ENCODE assay signal across 10 cellular contexts in the genomic region with DNA sequence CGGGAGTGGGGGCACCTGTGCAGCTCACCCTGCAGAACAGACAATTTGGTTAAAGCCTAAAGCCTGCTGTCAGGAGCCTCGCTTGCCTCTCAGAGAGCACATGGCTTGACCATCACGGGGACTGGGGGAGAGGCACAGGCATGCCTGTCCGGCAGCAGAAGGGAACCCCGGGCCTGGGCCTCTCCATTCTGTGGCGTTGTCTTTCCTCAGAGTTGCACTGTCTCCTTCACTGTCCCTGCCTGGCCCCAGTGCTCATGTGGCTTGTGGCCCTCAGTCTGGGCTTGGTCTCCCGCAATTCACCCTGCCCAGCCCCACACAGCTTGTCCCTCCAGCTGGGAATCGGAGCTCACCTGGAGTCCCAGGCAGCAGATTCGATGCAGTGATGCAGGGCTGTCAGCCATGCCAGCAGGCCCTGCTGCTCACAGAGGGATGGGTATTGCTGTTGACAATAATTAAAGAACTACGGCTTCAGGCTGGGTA.
A peak's percentile ranks its signal among the peaks of the same experiment; 100 is the strongest.
DNase-seq lines count a peak whose midpoint lies in the region; ATAC-seq, FAIRE-seq and TF ChIP-seq lines count a peak whose summit lies in the region.
"Had no signal": no experiment of that assay in that cellular context is flagged by ENCODE, and none has a peak within 500 bp of the region (broad histone marks: within the 10 kb centered on the region; RNA-seq: fewer than 3 reads in every experiment).

No MANE protein-coding gene starts in this region.

- no peak for FAIRE-seq in D721Med (lab: Jason Lieb, UNC)

- H3K4me3 Mint-ChIP-seq in activated T-cell treated with anti-CD3 and anti-CD28 coated beads, Interleukin-2, amount 50 U/mL, for 24 hours, result no peak overlapping the region
- no peak overlapping the region for H3K4me3 Mint-ChIP-seq in endodermal cell

- no peaks in the 10 kb centered on the region for H3K9me3 Mint-ChIP-seq in activated T-cell treated with anti-CD3 and anti-CD28 coated beads, Interleukin-2, amount 50 U/mL, for 24 hours
- no peaks in the 10 kb centered on the region for H3K9me3 Mint-ChIP-seq in endodermal cell

- H3K4me3 ChIP-seq in H7 (ENCODE audit: insufficient read depth, low read depth, low read length) (no peak overlapping the region), endodermal cell (ENCODE audit: low read length) (no peak overlapping the region), stomach (no peak overlapping the region)
- H3K4me3 ChIP-seq: prostate gland, thoracic aorta had no signal

- H3K4me1 ChIP-seq in endodermal cell (ENCODE audit: control insufficient read depth, insufficient read depth, low read length) (no peaks in the 10 kb centered on the region), stomach (peaks cover 25 to 82% (median 42%) of the 10 kb centered on the region in 4 donors)
- H3K4me1 ChIP-seq: prostate gland had no signal

- no peak for TF ChIP-seq EP300 in stomach (IDR thresholded peaks at IDR 0.05)

- ATAC-seq in HG03469 (IDR thresholded peaks at IDR 0.05; ENCODE audit: unreplicated experiment) (no peak), GM18502 (IDR thresholded peaks at IDR 0.05; ENCODE audit: poor library complexity, unreplicated experiment) (no peak)

- H3K27ac ChIP-seq in endodermal cell (ENCODE audit: low read depth, low read length) (no peak overlapping the region), stomach (peak overlapping the region in 1 of 5 donors; percentile 10)
- H3K27ac ChIP-seq: thoracic aorta had no signal

- intact Hi-C loops in stomach (cut with DNase I; ENCODE audit: low total_unique reads), result loop anchor here (5.0 kb wide), 2 partner anchors 97 to 162 kb away; no protein-coding TSS in a partner anchor

- no peak for TF ChIP-seq CTCF in endodermal cell (conservative IDR thresholded peaks at IDR 0.05)
- TF ChIP-seq CTCF in stomach (IDR thresholded peaks at IDR 0.05), result no peak
- no peak for TF ChIP-seq CTCF in D721Med (IDR thresholded peaks at IDR 0.05; ENCODE audit: insufficient read depth, missing control alignments)

- H3K27me3 ChIP-seq in H7 (ENCODE audit: control insufficient read depth, insufficient read depth, low read length), result no peaks in the 10 kb centered on the region
- no peaks in the 10 kb centered on the region for H3K27me3 ChIP-seq in endodermal cell (ENCODE audit: control insufficient read depth, insufficient read depth, low read length, poor library complexity, severe bottlenecking)
- H3K27me3 ChIP-seq in stomach, result no peaks in the 10 kb centered on the region

- H3K27ac Mint-ChIP-seq in activated T-cell treated with anti-CD3 and anti-CD28 coated beads, Interleukin-2, amount 50 U/mL, for 24 hours, result no peak overlapping the region
- H3K27ac Mint-ChIP-seq in endodermal cell, result no peak overlapping the region

- 89 to 90% methylated on average over 5 to 10 of the region's 10 CpGs for WGBS in endodermal cell (ENCODE audit: insufficient coverage in 1 of 2, insufficient read length in 1 of 2), 2 experiments
- WGBS in stomach, 5 donors, result 82 to 92% (median 88%) methylated on average over 7 to 10 of the region's 10 CpGs

- TF ChIP-seq POLR2A in stomach (IDR thresholded peaks at IDR 0.05), result no peak

- peak; percentile 34 for DNase-seq in activated T-cell treated with anti-CD3 and anti-CD28 coated beads, Interleukin-2, amount 50 U/mL, for 24 hours
- DNase-seq in activated T-cell treated with anti-CD3 and anti-CD28 coated beads for 4 hours, result no peak
- DNase-seq in H7, result peak; percentile 61
- peak; percentile 54 for DNase-seq in endodermal cell
- peak; percentile 23 for DNase-seq in stomach
- DNase-seq in D721Med (ENCODE audit: insufficient read length, low spot score), result no peak

- H3K4me1 Mint-ChIP-seq in activated T-cell treated with anti-CD3 and anti-CD28 coated beads, Interleukin-2, amount 50 U/mL, for 24 hours (ENCODE audit: low read depth), result peaks cover 46% of the 10 kb centered on the region
- H3K4me1 Mint-ChIP-seq in endodermal cell, result peaks cover 8% of the 10 kb centered on the region

- H3K36me3 Mint-ChIP-seq in activated T-cell treated with anti-CD3 and anti-CD28 coated beads, Interleukin-2, amount 50 U/mL, for 24 hours (ENCODE audit: low read depth), result no peaks in the 10 kb centered on the region
- peaks cover 3% of the 10 kb centered on the region for H3K36me3 Mint-ChIP-seq in endodermal cell (ENCODE audit: low read depth)

- no peaks in the 10 kb centered on the region for H3K27me3 Mint-ChIP-seq in activated T-cell treated with anti-CD3 and anti-CD28 coated beads, Interleukin-2, amount 50 U/mL, for 24 hours
- no peaks in the 10 kb centered on the region for H3K27me3 Mint-ChIP-seq in endodermal cell (ENCODE audit: insufficient read depth)

- H3K36me3 ChIP-seq in H7 (replicated peaks; ENCODE audit: control insufficient read depth, insufficient read depth, low read length) (no peaks in the 10 kb centered on the region), endodermal cell (ENCODE audit: control insufficient read depth, insufficient read depth, low read length) (no peaks in the 10 kb centered on the region), stomach (peaks cover 0 to 10% (median 0%) of the 10 kb centered on the region in 4 donors)
- H3K36me3 ChIP-seq: prostate gland, thoracic aorta had no signal

- no peaks in the 10 kb centered on the region for H3K9me3 ChIP-seq in endodermal cell (ENCODE audit: control insufficient read depth, low read length)
- H3K9me3 ChIP-seq in stomach, result no peaks in the 10 kb centered on the region
- H3K9me3 ChIP-seq: prostate gland, thoracic aorta had no signal

- no peak overlapping the region for H3K9ac ChIP-seq in endodermal cell (ENCODE audit: extremely low read depth, low read length, poor library complexity, severe bottlenecking)

Comparison
In these comparisons a context has a peak if more than half of its experiments do, and no peak if none do; other contexts are left out.
1. DNase-seq: peak in activated T-cell treated with anti-CD3 and anti-CD28 coated beads, Interleukin-2, amount 50 U/mL, for 24 hours (single experiment), H7 (single experiment), endodermal cell (single experiment) and stomach (single experiment); none in activated T-cell treated with anti-CD3 and anti-CD28 coated beads for 4 hours (single experiment) and D721Med (single experiment).